40 cellular contexts compared by ENCODE assay signal in genomic region chr22:22226448-22227187, GRCh38. TPM values are rescaled to one million over a fixed set of nuclear protein-coding genes. Genes with fewer than 3 reads are reported as not detected.
"Had no signal": no experiment of that assay in that cellular context is flagged by ENCODE, and none has a peak within 500 bp of the region (broad histone marks: within the 10 kb centered on the region; RNA-seq: fewer than 3 reads in every experiment).

No MANE protein-coding gene starts in this region.

- H3K27me3 Mint-ChIP-seq: stimulated activated memory B cell treated with anti-CD40 and anti-IgM and Interleukin-4, amounts not matched to agents 10 μg/mL and 1 μg/mL and 100 μg/mL, for 72 hours had no signal

- H3K4me3 ChIP-seq: adrenal gland, body of pancreas, colonic mucosa, dorsolateral prefrontal cortex, lower lobe of right lung, mucosa of descending colon, smooth muscle cell, uterus had no signal

- H3K27ac Mint-ChIP-seq: activated naive CD4-positive, alpha-beta T cell treated with anti-CD3 and anti-CD28 coated beads for 36 hours; activated naive CD8-positive, alpha-beta T cell treated with anti-CD3 and anti-CD28 coated beads for 36 hours; activated T-helper 1 cell treated with anti-CD3 and anti-CD28 coated beads, Interleukin-12 subunit alpha, Interleukin-12 subunit beta, Interleukin-2, Interleukin-4 antibody, amounts not matched to agents 30 ng/mL and 10 ng/mL and 1 ng/mL, durations not matched to agents 14 hours and 24 hours and 36 hours; nephron; stimulated activated memory B cell treated with anti-CD40 and anti-IgM and Interleukin-4, amounts not matched to agents 10 μg/mL and 1 μg/mL and 100 μg/mL, for 72 hours; stimulated activated naive CD8-positive, alpha-beta T cell treated with anti-CD3 and anti-CD28 coated beads, Interleukin-15, amount 100 ng/mL, for 72 hours; type B pancreatic cell had no signal

- H3K4me1 ChIP-seq: adrenal gland, body of pancreas, colonic mucosa, lower lobe of right lung, uterus had no signal

- H3K9me3 ChIP-seq: adrenal gland, body of pancreas, colonic mucosa, lower lobe of right lung, mucosa of descending colon, neutrophil, uterus had no signal

- H3K4me2 ChIP-seq: smooth muscle cell had no signal

- H3K36me3 ChIP-seq: adrenal gland, colonic mucosa, lower lobe of right lung, neutrophil, uterus had no signal

- H3K4me1 Mint-ChIP-seq: activated naive CD8-positive, alpha-beta T cell treated with anti-CD3 and anti-CD28 coated beads for 36 hours; nephron; stimulated activated naive CD8-positive, alpha-beta T cell treated with anti-CD3 and anti-CD28 coated beads, Interleukin-15, amount 100 ng/mL, for 72 hours had no signal

- H3K4me3 Mint-ChIP-seq: activated naive CD4-positive, alpha-beta T cell treated with anti-CD3 and anti-CD28 coated beads for 36 hours; activated naive CD8-positive, alpha-beta T cell treated with anti-CD3 and anti-CD28 coated beads for 36 hours; activated T-helper 1 cell treated with anti-CD3 and anti-CD28 coated beads, Interleukin-12 subunit alpha, Interleukin-12 subunit beta, Interleukin-2, Interleukin-4 antibody, amounts not matched to agents 30 ng/mL and 10 ng/mL and 1 ng/mL, durations not matched to agents 14 hours and 24 hours and 36 hours; nephron; stimulated activated memory B cell treated with anti-CD40 and anti-IgM and Interleukin-4, amounts not matched to agents 10 μg/mL and 1 μg/mL and 100 μg/mL, for 72 hours; stimulated activated naive CD8-positive, alpha-beta T cell treated with anti-CD3 and anti-CD28 coated beads, Interleukin-15, amount 100 ng/mL, for 72 hours; type B pancreatic cell had no signal

- DNase-seq: activated CD4-positive, alpha-beta T cell treated with anti-CD3 and anti-CD28 coated beads for 4 hours; activated CD4-positive, alpha-beta T cell treated with anti-CD3 and anti-CD28 coated beads, Interleukin-2, amount 50 U/mL, for 4 hours; activated effector memory CD4-positive, alpha-beta T cell treated with anti-CD3 and anti-CD28 coated beads, Interleukin-2, amount 50 U/mL, for 16 hours; activated naive CD4-positive, alpha-beta T cell treated with anti-CD3 and anti-CD28 coated beads for 36 hours; activated naive CD8-positive, alpha-beta T cell treated with anti-CD3 and anti-CD28 coated beads for 36 hours; activated T-cell treated with anti-CD3 and anti-CD28 coated beads, Interleukin-2, amount 50 U/mL, for 1 hour; aorta; body of pancreas; cerebellar nuclear complex; colonic mucosa; dorsolateral prefrontal cortex; effector memory CD4-positive, alpha-beta T cell; erythroblast; foreskin fibroblast; head of caudate nucleus; hippocampal formation; kidney; lower lobe of right lung; mucosa of descending colon; stimulated activated CD4-positive, alpha-beta T cell treated with anti-CD3 and anti-CD28 coated beads, Interleukin-1b, Interleukin-23, amount 100 ng/mL, for 48 hours; stimulated activated CD4-positive, alpha-beta T cell treated with anti-CD3 and anti-CD28 coated beads, Interleukin-4, amount 100 ng/mL, for 4 hours; stimulated activated CD8-positive, alpha-beta memory T cell treated with anti-CD3 and anti-CD28 coated beads, Interleukin-4, amount 100 ng/mL, for 48 hours; stimulated activated naive CD8-positive, alpha-beta T cell treated with anti-CD3 and anti-CD28 coated beads, Interleukin-15, amount 100 ng/mL, for 72 hours; substantia nigra; T-helper 9 cell; uterus had no signal

- ATAC-seq: body of pancreas; lower lobe of right lung; mucosa of descending colon; sciatic nerve; stimulated activated memory B cell treated with anti-CD40 and anti-IgM and Interleukin-4, amounts not matched to agents 10 μg/mL and 1 μg/mL and 100 μg/mL, for 72 hours; stimulated activated naive CD8-positive, alpha-beta T cell treated with anti-CD3 and anti-CD28 coated beads, Interleukin-15, amount 100 ng/mL, for 72 hours had no signal

- H3K9me3 Mint-ChIP-seq: activated naive CD4-positive, alpha-beta T cell treated with anti-CD3 and anti-CD28 coated beads for 36 hours; activated naive CD8-positive, alpha-beta T cell treated with anti-CD3 and anti-CD28 coated beads for 36 hours; activated T-helper 1 cell treated with anti-CD3 and anti-CD28 coated beads, Interleukin-12 subunit alpha, Interleukin-12 subunit beta, Interleukin-2, Interleukin-4 antibody, amounts not matched to agents 30 ng/mL and 10 ng/mL and 1 ng/mL, durations not matched to agents 14 hours and 24 hours and 36 hours; nephron; stimulated activated memory B cell treated with anti-CD40 and anti-IgM and Interleukin-4, amounts not matched to agents 10 μg/mL and 1 μg/mL and 100 μg/mL, for 72 hours; stimulated activated naive CD8-positive, alpha-beta T cell treated with anti-CD3 and anti-CD28 coated beads, Interleukin-15, amount 100 ng/mL, for 72 hours; type B pancreatic cell had no signal

- H3K27ac ChIP-seq: adrenal gland, body of pancreas, colonic mucosa, dorsolateral prefrontal cortex, lower lobe of right lung, neutrophil, uterus, VCaP had no signal

- H3K36me3 Mint-ChIP-seq: activated naive CD8-positive, alpha-beta T cell treated with anti-CD3 and anti-CD28 coated beads for 36 hours; stimulated activated memory B cell treated with anti-CD40 and anti-IgM and Interleukin-4, amounts not matched to agents 10 μg/mL and 1 μg/mL and 100 μg/mL, for 72 hours; type B pancreatic cell had no signal

- H3K27me3 ChIP-seq: adrenal gland, body of pancreas, colonic mucosa, neutrophil, uterus had no signal

RNA-seq across cellular contexts. Expression of gene VPREB1, which starts 18.0 kb away (rescaled TPM):
- total RNA-seq: activated naive CD4-positive, alpha-beta T cell treated with anti-CD3 and anti-CD28 coated beads for 36 hours; activated naive CD8-positive, alpha-beta T cell treated with anti-CD3 and anti-CD28 coated beads for 36 hours; activated T-helper 1 cell treated with anti-CD3 and anti-CD28 coated beads, Interleukin-12 subunit alpha, Interleukin-12 subunit beta, Interleukin-2, Interleukin-4 antibody, amounts not matched to agents 30 ng/mL and 10 ng/mL and 1 ng/mL, durations not matched to agents 14 hours and 24 hours and 36 hours; adrenal gland; aorta; body of pancreas; colonic mucosa; dorsolateral prefrontal cortex; fibroblast of lung; kidney; lower lobe of right lung; mesenteric fat pad; mucosa of descending colon; myocyte; osteocyte; posterior vena cava; sciatic nerve; smooth muscle cell had no signal
- polyA plus RNA-seq: adrenal gland, aorta, fibroblast of lung, smooth muscle cell had no signal
